In the genomic region with DNA sequence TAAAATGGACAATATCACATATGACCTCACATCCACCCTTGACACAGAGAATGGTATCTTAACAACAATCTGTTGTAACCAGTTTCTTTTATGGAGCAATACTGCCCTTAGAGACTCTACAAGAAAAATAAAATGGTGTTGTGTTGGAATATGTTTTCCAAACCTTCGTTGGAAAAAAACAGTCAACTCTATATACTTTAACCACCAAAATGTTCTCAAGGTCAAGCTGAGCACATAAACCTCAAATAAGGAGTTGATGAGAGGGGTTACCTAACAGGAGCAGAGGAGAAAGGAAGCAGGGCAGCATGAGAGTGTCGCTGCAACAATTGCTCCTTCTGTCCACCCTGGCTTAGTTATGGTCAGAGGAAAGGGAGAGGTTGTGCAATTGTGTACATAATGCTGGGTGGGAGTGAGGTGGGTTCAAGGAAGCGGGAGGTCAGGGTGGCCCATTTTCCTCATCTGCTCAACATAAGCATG, we compare ENCODE assay signal across 23 cellular contexts.
"Had no signal": no experiment of that assay in that cellular context is flagged by ENCODE, and none has a peak within 500 bp of the region (broad histone marks: within the 10 kb centered on the region; RNA-seq: fewer than 3 reads in every experiment).

No MANE protein-coding gene starts in this region.

- H3K9me3 Mint-ChIP-seq: activated CD4-positive, alpha-beta T cell treated with anti-CD3 and anti-CD28 coated beads, Interleukin-2, amount 10 ng/mL, durations not matched to agents 24 days and 14 days; activated naive CD4-positive, alpha-beta T cell treated with anti-CD3 and anti-CD28 coated beads for 36 hours; activated T-cell treated with anti-CD3 and anti-CD28 coated beads, Interleukin-2, amount 50 U/mL, for 24 hours; activated T-helper 17 cell treated with anti-CD3 and anti-CD28 coated beads, Interleukin-2, amount 50 U/mL, for 72 hours; T-helper 1 cell treated with Interleukin-12 subunit alpha and Interleukin-12 subunit beta and Interleukin-4 antibody, amounts not matched to agents 30 μg/mL and 1 μg/mL, for 36 hours had no signal

- FAIRE-seq: colon had no signal

- H3K36me3 Mint-ChIP-seq: activated CD8-positive, alpha-beta memory T cell treated with anti-CD3 and anti-CD28 coated beads, Interleukin-2, amount 10 ng/mL, durations not matched to agents 7 days and 5 days; activated naive CD8-positive, alpha-beta T cell had no signal

- H3K27ac Mint-ChIP-seq: activated CD4-positive, alpha-beta T cell treated with anti-CD3 and anti-CD28 coated beads, Interleukin-2, amount 10 ng/mL, durations not matched to agents 24 days and 14 days; activated CD8-positive, alpha-beta memory T cell treated with anti-CD3 and anti-CD28 coated beads, Interleukin-2, amount 10 ng/mL, durations not matched to agents 7 days and 5 days; activated naive CD4-positive, alpha-beta T cell treated with anti-CD3 and anti-CD28 coated beads for 36 hours; activated naive CD8-positive, alpha-beta T cell; activated T-cell treated with anti-CD3 and anti-CD28 coated beads, Interleukin-2, amount 50 U/mL, for 24 hours; activated T-helper 17 cell treated with anti-CD3 and anti-CD28 coated beads, Interleukin-2, amount 50 U/mL, for 72 hours; T-helper 1 cell treated with Interleukin-12 subunit alpha and Interleukin-12 subunit beta and Interleukin-4 antibody, amounts not matched to agents 30 μg/mL and 1 μg/mL, for 36 hours had no signal

- H3K27me3 Mint-ChIP-seq: activated CD8-positive, alpha-beta memory T cell treated with anti-CD3 and anti-CD28 coated beads, Interleukin-2, amount 10 ng/mL, durations not matched to agents 7 days and 5 days; activated naive CD8-positive, alpha-beta T cell; activated T-cell treated with anti-CD3 and anti-CD28 coated beads, Interleukin-2, amount 50 U/mL, for 24 hours; activated T-helper 17 cell treated with anti-CD3 and anti-CD28 coated beads, Interleukin-2, amount 50 U/mL, for 72 hours had no signal

- DNase-seq: activated CD4-positive, alpha-beta T cell treated with anti-CD3 and anti-CD28 coated beads for 1 hour; activated CD4-positive, alpha-beta T cell treated with anti-CD3 and anti-CD28 coated beads, Interleukin-2, amount 10 ng/mL, durations not matched to agents 24 days and 14 days; activated CD4-positive, alpha-beta T cell treated with anti-CD3 and anti-CD28 coated beads, Interleukin-2, amount 50 U/mL, for 48 hours; activated CD8-positive, alpha-beta memory T cell treated with anti-CD3 and anti-CD28 coated beads, Interleukin-2, amount 10 ng/mL, durations not matched to agents 7 days and 5 days; activated gamma-delta T cell; activated naive CD4-positive, alpha-beta T cell treated with anti-CD3 and anti-CD28 coated beads for 36 hours; activated T-cell treated with anti-CD3 and anti-CD28 coated beads, Interleukin-2, amount 50 U/mL, for 24 hours; anterior cingulate cortex; cerebellar nuclear complex; MG63; MV-4-11; NCI-H1105; NCI-H1436; NCI-H187 treated with DMSO at 0.1 percent for 48 hours; NCI-H2081 treated with DMSO at 0.1 percent for 48 hours; NCI-H524; Peyer's patch; SHP77 had no signal

- H3K4me3 Mint-ChIP-seq: activated CD4-positive, alpha-beta T cell treated with anti-CD3 and anti-CD28 coated beads, Interleukin-2, amount 10 ng/mL, durations not matched to agents 24 days and 14 days; activated CD8-positive, alpha-beta memory T cell treated with anti-CD3 and anti-CD28 coated beads, Interleukin-2, amount 10 ng/mL, durations not matched to agents 7 days and 5 days; activated naive CD4-positive, alpha-beta T cell treated with anti-CD3 and anti-CD28 coated beads for 36 hours; activated naive CD8-positive, alpha-beta T cell; activated T-cell treated with anti-CD3 and anti-CD28 coated beads, Interleukin-2, amount 50 U/mL, for 24 hours; activated T-helper 17 cell treated with anti-CD3 and anti-CD28 coated beads, Interleukin-2, amount 50 U/mL, for 72 hours; T-helper 1 cell treated with Interleukin-12 subunit alpha and Interleukin-12 subunit beta and Interleukin-4 antibody, amounts not matched to agents 30 μg/mL and 1 μg/mL, for 36 hours had no signal

- ATAC-seq: activated CD8-positive, alpha-beta memory T cell treated with anti-CD3 and anti-CD28 coated beads, Interleukin-2, amount 10 ng/mL, durations not matched to agents 7 days and 5 days; activated T-helper 17 cell treated with anti-CD3 and anti-CD28 coated beads, Interleukin-2, amount 50 U/mL, for 72 hours had no signal

- H3K4me3 ChIP-seq: MG63, Peyer's patch, SJSA1 had no signal

- H3K4me1 Mint-ChIP-seq: activated CD4-positive, alpha-beta T cell treated with anti-CD3 and anti-CD28 coated beads, Interleukin-2, amount 10 ng/mL, durations not matched to agents 24 days and 14 days; activated CD8-positive, alpha-beta memory T cell treated with anti-CD3 and anti-CD28 coated beads, Interleukin-2, amount 10 ng/mL, durations not matched to agents 7 days and 5 days; activated T-helper 17 cell treated with anti-CD3 and anti-CD28 coated beads, Interleukin-2, amount 50 U/mL, for 72 hours had no signal
